1 cellular context compared by ENCODE assay signal in genomic region chr11:91792779-91793262, GRCh38.
TF ChIP-seq lines count a peak whose summit lies in the region.

No MANE protein-coding gene starts in this region.

TF ChIP-seq in K562, 482 proteins besides CTCF, POLR2A, EP300 and RAD21 (continued from another document and continues in another):
- 0 out of 4 replicates have a peak, but pooled peaks of 1 of the 2 experiments have one; percentile 11 for TF ChIP-seq FOXA3 (CRISPR knock-in tag; conservative IDR thresholded peaks at IDR 0.05 in 1 of 2, IDR thresholded peaks at IDR 0.05 in 1 of 2)
- no peak for TF ChIP-seq ZZZ3 (IDR thresholded peaks at IDR 0.05)
- TF ChIP-seq SMARCC2 (IDR thresholded peaks at IDR 0.05; ENCODE audit: low read depth) = peak; percentile 90
- TF ChIP-seq STAT5A (IDR thresholded peaks at IDR 0.05; ENCODE audit: borderline replicate concordance, low read length) = peak; percentile 61
- peak in 1 of 2 experiments; percentile 73; a peak in 2 of 4 replicates for TF ChIP-seq HDAC1 (IDR thresholded peaks at IDR 0.05)
- no peak for TF ChIP-seq ATF1 (CRISPR knock-in tag; IDR thresholded peaks at IDR 0.05)
- 0 out of 2 replicates have a peak, but pooled peaks have one; percentile 25 for TF ChIP-seq ATF1 (tag; IDR thresholded peaks at IDR 0.05)
- peak; percentile 93 for TF ChIP-seq HNRNPLL (IDR thresholded peaks at IDR 0.05; ENCODE audit: low read depth, low read length, poor library complexity, severe bottlenecking)
- TF ChIP-seq ARID1B (IDR thresholded peaks at IDR 0.05) = peak; percentile 96
- TF ChIP-seq HNRNPUL1 (IDR thresholded peaks at IDR 0.05; ENCODE audit: low read length) = no peak
- TF ChIP-seq, protein P1, sequence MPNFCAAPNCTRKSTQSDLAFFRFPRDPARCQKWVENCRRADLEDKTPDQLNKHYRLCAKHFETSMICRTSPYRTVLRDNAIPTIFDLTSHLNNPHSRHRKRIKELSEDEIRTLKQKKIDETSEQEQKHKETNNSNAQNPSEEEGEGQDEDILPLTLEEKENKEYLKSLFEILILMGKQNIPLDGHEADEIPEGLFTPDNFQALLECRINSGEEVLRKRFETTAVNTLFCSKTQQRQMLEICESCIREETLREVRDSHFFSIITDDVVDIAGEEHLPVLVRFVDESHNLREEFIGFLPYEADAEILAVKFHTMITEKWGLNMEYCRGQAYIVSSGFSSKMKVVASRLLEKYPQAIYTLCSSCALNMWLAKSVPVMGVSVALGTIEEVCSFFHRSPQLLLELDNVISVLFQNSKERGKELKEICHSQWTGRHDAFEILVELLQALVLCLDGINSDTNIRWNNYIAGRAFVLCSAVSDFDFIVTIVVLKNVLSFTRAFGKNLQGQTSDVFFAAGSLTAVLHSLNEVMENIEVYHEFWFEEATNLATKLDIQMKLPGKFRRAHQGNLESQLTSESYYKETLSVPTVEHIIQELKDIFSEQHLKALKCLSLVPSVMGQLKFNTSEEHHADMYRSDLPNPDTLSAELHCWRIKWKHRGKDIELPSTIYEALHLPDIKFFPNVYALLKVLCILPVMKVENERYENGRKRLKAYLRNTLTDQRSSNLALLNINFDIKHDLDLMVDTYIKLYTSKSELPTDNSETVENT (CRISPR knock-in tag; IDR thresholded peaks at IDR 0.05) = no peak
- TF ChIP-seq BRD4 (IDR thresholded peaks at IDR 0.05) = 0 out of 2 replicates have a peak, but pooled peaks have one; percentile 24
- TF ChIP-seq CXXC5 (CRISPR knock-in tag; IDR thresholded peaks at IDR 0.05) = peak; percentile 54; the same call in 1 of the 2 replicates
- peak; percentile 87 for TF ChIP-seq ZNF584 (CRISPR knock-in tag; IDR thresholded peaks at IDR 0.05; ENCODE audit: low read depth)
- no peak for TF ChIP-seq REST (CRISPR knock-in tag; IDR thresholded peaks at IDR 0.05; ENCODE audit: low read depth)
- TF ChIP-seq NCOR1 (IDR thresholded peaks at IDR 0.05) = peak; percentile 81
- peak; percentile 70 to 88 for TF ChIP-seq TRIM24 (IDR thresholded peaks at IDR 0.05)
- TF ChIP-seq RNF219 (CRISPR knock-in tag; IDR thresholded peaks at IDR 0.05) = no peak
- TF ChIP-seq POLR2AphosphoS5 (IDR thresholded peaks at IDR 0.05; ENCODE audit: control insufficient read depth, insufficient read depth, low read depth, low read length) = peak; percentile 71
- no peak for TF ChIP-seq ETV5 (CRISPR knock-in tag; IDR thresholded peaks at IDR 0.05; ENCODE audit: low read depth)
- no peak for TF ChIP-seq ZNF583 (CRISPR knock-in tag; IDR thresholded peaks at IDR 0.05)
- peak; percentile 58; the same call in 1 of the 2 replicates for TF ChIP-seq KLF16 (IDR thresholded peaks at IDR 0.05)
- peak; percentile 20 for TF ChIP-seq FOS (IDR thresholded peaks at IDR 0.05; ENCODE audit: extremely low read depth, insufficient read length)
- TF ChIP-seq SRSF7 (optimal IDR thresholded peaks at IDR 0.05; ENCODE audit: low read depth, low read length) = no peak
- TF ChIP-seq, protein P2, sequence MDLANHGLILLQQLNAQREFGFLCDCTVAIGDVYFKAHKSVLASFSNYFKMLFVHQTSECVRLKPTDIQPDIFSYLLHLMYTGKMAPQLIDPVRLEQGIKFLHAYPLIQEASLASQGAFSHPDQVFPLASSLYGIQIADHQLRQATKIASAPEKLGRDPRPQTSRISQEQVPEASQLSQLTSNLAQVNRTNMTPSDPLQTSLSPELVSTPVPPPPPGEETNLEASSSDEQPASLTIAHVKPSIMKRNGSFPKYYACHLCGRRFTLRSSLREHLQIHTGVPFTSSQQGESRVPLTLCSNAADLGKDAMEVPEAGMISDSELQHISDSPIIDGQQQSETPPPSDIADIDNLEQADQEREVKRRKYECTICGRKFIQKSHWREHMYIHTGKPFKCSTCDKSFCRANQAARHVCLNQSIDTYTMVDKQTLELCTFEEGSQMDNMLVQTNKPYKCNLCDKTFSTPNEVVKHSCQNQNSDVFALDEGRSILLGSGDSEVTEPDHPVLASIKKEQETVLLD (IDR thresholded peaks at IDR 0.05) = peak; percentile 57; the same call in 1 of the 2 replicates
- TF ChIP-seq, protein P3, sequence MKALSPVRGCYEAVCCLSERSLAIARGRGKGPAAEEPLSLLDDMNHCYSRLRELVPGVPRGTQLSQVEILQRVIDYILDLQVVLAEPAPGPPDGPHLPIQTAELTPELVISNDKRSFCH (CRISPR knock-in tag; IDR thresholded peaks at IDR 0.05) = no peak
- TF ChIP-seq, protein P3 (tag; IDR thresholded peaks at IDR 0.05) = peak; percentile 52; the same call in 1 of the 2 replicates
- TF ChIP-seq RCOR1 (IDR thresholded peaks at IDR 0.05; ENCODE audit: borderline replicate concordance in 1 of 2, low read depth in 2 of 2, low read length in 2 of 2) = peak in 1 of 2 experiments; percentile 70; a peak in 1 of 4 replicates
- TF ChIP-seq, protein P4, sequence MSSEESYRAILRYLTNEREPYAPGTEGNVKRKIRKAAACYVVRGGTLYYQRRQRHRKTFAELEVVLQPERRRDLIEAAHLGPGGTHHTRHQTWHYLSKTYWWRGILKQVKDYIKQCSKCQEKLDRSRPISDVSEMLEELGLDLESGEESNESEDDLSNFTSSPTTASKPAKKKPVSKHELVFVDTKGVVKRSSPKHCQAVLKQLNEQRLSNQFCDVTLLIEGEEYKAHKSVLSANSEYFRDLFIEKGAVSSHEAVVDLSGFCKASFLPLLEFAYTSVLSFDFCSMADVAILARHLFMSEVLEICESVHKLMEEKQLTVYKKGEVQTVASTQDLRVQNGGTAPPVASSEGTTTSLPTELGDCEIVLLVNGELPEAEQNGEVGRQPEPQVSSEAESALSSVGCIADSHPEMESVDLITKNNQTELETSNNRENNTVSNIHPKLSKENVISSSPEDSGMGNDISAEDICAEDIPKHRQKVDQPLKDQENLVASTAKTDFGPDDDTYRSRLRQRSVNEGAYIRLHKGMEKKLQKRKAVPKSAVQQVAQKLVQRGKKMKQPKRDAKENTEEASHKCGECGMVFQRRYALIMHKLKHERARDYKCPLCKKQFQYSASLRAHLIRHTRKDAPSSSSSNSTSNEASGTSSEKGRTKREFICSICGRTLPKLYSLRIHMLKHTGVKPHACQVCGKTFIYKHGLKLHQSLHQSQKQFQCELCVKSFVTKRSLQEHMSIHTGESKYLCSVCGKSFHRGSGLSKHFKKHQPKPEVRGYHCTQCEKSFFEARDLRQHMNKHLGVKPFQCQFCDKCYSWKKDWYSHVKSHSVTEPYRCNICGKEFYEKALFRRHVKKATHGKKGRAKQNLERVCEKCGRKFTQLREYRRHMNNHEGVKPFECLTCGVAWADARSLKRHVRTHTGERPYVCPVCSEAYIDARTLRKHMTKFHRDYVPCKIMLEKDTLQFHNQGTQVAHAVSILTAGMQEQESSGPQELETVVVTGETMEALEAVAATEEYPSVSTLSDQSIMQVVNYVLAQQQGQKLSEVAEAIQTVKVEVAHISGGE (CRISPR knock-in tag; IDR thresholded peaks at IDR 0.05) = peak in 1 of 3 experiments; percentile 41; a peak in 2 of 6 replicates
- peak; percentile 71 for TF ChIP-seq BRD9 (IDR thresholded peaks at IDR 0.05; ENCODE audit: low read depth, partially characterized antibody)
- 0 out of 2 replicates have a peak, but pooled peaks have one; percentile 69 for TF ChIP-seq MTA3 (IDR thresholded peaks at IDR 0.05; ENCODE audit: borderline replicate concordance)
- TF ChIP-seq MEF2D (tag; conservative IDR thresholded peaks at IDR 0.05; ENCODE audit: low read depth) = peak; percentile 32; the same call in 1 of the 2 replicates
- TF ChIP-seq, protein P5, sequence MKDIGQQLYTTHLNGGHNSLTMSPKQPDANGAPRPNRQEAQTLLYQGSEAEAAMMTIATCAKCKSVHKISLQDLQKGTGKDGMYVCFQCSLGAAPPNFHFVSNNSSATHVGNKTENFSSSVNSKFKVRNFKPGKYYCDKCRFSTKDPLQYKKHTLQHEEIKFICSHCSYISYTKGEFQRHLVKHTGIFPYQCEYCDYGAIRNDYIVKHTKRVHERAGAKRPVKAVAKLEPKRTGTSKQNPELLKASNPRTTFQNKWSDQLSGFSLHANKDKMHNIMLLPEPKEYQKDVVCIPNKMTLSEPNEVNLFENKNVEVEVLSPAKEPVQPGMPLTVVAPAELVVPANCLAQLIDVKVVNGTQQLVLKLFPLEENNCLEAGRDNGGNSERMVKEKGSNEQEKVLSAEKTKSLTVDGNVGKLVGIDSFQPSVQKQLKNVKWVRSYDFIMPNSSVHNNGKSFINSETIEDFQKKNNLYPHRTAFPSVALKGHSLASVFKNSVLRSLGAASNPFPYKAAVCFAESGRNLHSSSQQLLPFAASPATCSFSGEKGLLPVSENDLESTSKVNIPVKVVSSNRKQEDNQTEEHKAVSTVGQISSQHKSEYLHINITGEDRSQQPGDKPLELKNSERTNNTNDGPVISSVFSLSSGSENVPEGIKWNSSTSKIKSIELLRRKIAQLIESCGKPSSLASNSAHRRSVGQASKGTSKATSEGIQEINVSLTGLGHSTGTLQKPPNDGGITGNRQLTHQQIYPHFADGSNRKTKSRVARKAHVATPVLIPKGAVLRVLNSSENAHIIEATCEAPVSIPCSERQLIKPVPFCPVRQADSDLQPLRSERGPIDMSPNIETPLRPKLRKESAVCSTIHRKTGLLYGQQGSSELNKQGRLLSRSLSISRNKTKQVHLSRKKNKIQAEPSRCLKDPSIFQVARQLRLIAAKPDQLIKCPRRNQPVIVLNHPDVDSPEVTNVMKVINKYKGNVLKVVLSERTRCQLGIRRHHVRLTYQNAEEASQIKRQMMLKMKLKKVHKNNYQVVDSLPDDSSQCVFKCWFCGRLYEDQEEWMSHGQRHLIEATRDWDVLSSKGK (CRISPR knock-in tag; IDR thresholded peaks at IDR 0.05) = no peak
- TF ChIP-seq CHD4 (IDR thresholded peaks at IDR 0.05; ENCODE audit: insufficient read depth, insufficient replicate concordance, low read depth, low read length, poor library complexity, severe bottlenecking) = no peak
- peak in 1 of 2 experiments; percentile 74; a peak in 2 of 4 replicates for TF ChIP-seq KDM1A (IDR thresholded peaks at IDR 0.05)
- no peak for TF ChIP-seq POLR2G (IDR thresholded peaks at IDR 0.05; ENCODE audit: low read depth, low read length)
- no peak for TF ChIP-seq E2F4 (CRISPR knock-in tag; IDR thresholded peaks at IDR 0.05; ENCODE audit: low read depth)
- TF ChIP-seq MLX (CRISPR knock-in tag; conservative IDR thresholded peaks at IDR 0.05) = no peak
